ENCODE assay signal across 8 cellular contexts in the genomic region with DNA sequence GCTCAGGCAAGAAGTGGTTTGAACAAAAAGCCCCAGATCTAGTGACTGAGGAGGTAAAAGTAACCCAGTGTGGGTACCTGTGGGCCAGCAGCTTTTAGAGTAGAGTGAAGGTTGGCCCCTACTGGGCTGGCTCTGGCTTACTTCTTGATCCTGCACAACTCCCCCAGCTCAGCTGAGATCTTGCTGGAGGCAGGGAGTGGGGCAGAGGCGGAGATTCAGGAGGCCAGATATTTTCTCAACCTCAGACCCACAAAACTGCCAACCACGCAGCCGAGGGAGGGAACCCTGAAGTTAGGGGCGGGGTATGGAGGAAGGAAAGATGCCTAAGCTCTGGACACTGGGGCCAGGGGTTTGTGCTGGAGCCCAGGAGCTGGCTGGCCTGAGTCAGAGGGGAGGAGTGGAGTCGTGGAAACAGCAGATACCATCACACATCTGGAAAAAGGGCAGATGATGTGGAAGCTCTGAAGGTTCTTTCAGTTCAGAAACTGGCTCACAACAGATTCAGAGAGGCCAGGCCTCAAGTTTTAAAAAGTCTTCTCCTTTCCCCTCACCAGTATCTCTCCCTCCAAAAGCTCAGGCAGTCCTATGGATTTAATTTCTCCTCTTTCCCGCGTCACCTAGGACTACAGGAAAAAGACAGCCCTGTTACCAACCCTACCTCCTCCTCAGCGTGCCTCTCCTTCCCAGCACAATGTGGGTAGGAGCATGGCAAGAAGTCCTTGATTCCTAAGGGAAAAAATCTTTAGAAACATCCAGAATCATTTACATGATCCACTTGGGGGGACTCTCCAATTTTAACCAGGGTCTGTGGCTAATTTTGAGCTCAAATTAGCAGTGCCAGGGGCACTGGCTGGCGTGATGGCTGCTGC. TPM values are rescaled to one million over a fixed set of nuclear protein-coding genes. Genes with fewer than 3 reads are reported as not detected.
DNase-seq lines count a peak whose midpoint lies in the region; ATAC-seq and TF ChIP-seq lines count a peak whose summit lies in the region.
"Had no signal": no experiment of that assay in that cellular context is flagged by ENCODE, and none has a peak within 500 bp of the region (broad histone marks: within the 10 kb centered on the region; RNA-seq: fewer than 3 reads in every experiment).

No MANE protein-coding gene starts in this region.

- no peak for TF ChIP-seq CTCF in glutamatergic neuron (IDR thresholded peaks at IDR 0.05; ENCODE audit: partially characterized antibody, unreplicated experiment)

- peak overlapping the region; percentile 72 for H3K27ac Mint-ChIP-seq in T-helper 2 cell treated with Interferon-gamma antibody and Interleukin-4, amounts not matched to agents 5 μg/mL and 100 μg/mL, for 36 hours
- H3K27ac Mint-ChIP-seq in glutamatergic neuron (ENCODE audit: unreplicated experiment): peak overlapping the region; percentile 22
- peak overlapping the region; percentile 56 for H3K27ac Mint-ChIP-seq in stimulated activated memory B cell treated with anti-CD40 and anti-IgM and Interleukin-4, amounts not matched to agents 10 μg/mL and 1 μg/mL and 100 μg/mL, for 72 hours

- H3K4me3 Mint-ChIP-seq in T-helper 2 cell treated with Interferon-gamma antibody and Interleukin-4, amounts not matched to agents 5 μg/mL and 100 μg/mL, for 36 hours: no peak overlapping the region
- peak overlapping the region; percentile 59 for H3K4me3 Mint-ChIP-seq in glutamatergic neuron (ENCODE audit: unreplicated experiment)
- no peak overlapping the region for H3K4me3 Mint-ChIP-seq in stimulated activated memory B cell treated with anti-CD40 and anti-IgM and Interleukin-4, amounts not matched to agents 10 μg/mL and 1 μg/mL and 100 μg/mL, for 72 hours

- H3K36me3 Mint-ChIP-seq in T-helper 2 cell treated with Interferon-gamma antibody and Interleukin-4, amounts not matched to agents 5 μg/mL and 100 μg/mL, for 36 hours (ENCODE audit: low read depth): peaks cover 22% of the 10 kb centered on the region
- no peaks in the 10 kb centered on the region for H3K36me3 Mint-ChIP-seq in glutamatergic neuron (ENCODE audit: unreplicated experiment)
- H3K36me3 Mint-ChIP-seq in stimulated activated memory B cell treated with anti-CD40 and anti-IgM and Interleukin-4, amounts not matched to agents 10 μg/mL and 1 μg/mL and 100 μg/mL, for 72 hours: peaks cover 15% of the 10 kb centered on the region

- DNase-seq in H4 (ENCODE audit: low spot score) (peak; percentile 46), glutamatergic neuron (no peak), NCI-H748 treated with DMSO at 0.1 percent for 48 hours (lab: John Stamatoyannopoulos, UW) (no peak), DMS 273 (lab: John Stamatoyannopoulos, UW; ENCODE audit: unreplicated experiment) (no peak)
- no peak for DNase-seq in T-helper 2 cell treated with Interferon-gamma antibody and Interleukin-4, amounts not matched to agents 5 μg/mL and 100 μg/mL, for 36 hours (ENCODE audit: low spot score)
- DNase-seq: esophagus squamous epithelium had no signal

- no peaks in the 10 kb centered on the region for H3K27me3 Mint-ChIP-seq in T-helper 2 cell treated with Interferon-gamma antibody and Interleukin-4, amounts not matched to agents 5 μg/mL and 100 μg/mL, for 36 hours (ENCODE audit: low read depth)
- H3K27me3 Mint-ChIP-seq in glutamatergic neuron (ENCODE audit: unreplicated experiment): peaks cover 7% of the 10 kb centered on the region
- no peaks in the 10 kb centered on the region for H3K27me3 Mint-ChIP-seq in stimulated activated memory B cell treated with anti-CD40 and anti-IgM and Interleukin-4, amounts not matched to agents 10 μg/mL and 1 μg/mL and 100 μg/mL, for 72 hours

- H3K9me3 Mint-ChIP-seq in T-helper 2 cell treated with Interferon-gamma antibody and Interleukin-4, amounts not matched to agents 5 μg/mL and 100 μg/mL, for 36 hours: no peaks in the 10 kb centered on the region
- H3K9me3 Mint-ChIP-seq in glutamatergic neuron (ENCODE audit: unreplicated experiment): peaks cover 13% of the 10 kb centered on the region
- H3K9me3 Mint-ChIP-seq in stimulated activated memory B cell treated with anti-CD40 and anti-IgM and Interleukin-4, amounts not matched to agents 10 μg/mL and 1 μg/mL and 100 μg/mL, for 72 hours: no peaks in the 10 kb centered on the region

- no peak for ATAC-seq in stimulated activated memory B cell treated with anti-CD40 and anti-IgM and Interleukin-4, amounts not matched to agents 10 μg/mL and 1 μg/mL and 100 μg/mL, for 72 hours
- ATAC-seq in HG02610 (IDR thresholded peaks at IDR 0.05; ENCODE audit: unreplicated experiment): no peak

- peaks cover 34% of the 10 kb centered on the region for H3K4me1 Mint-ChIP-seq in T-helper 2 cell treated with Interferon-gamma antibody and Interleukin-4, amounts not matched to agents 5 μg/mL and 100 μg/mL, for 36 hours (ENCODE audit: low read depth)
- peaks cover 70% of the 10 kb centered on the region for H3K4me1 Mint-ChIP-seq in glutamatergic neuron (ENCODE audit: low read depth, unreplicated experiment)
- peaks cover 40% of the 10 kb centered on the region for H3K4me1 Mint-ChIP-seq in stimulated activated memory B cell treated with anti-CD40 and anti-IgM and Interleukin-4, amounts not matched to agents 10 μg/mL and 1 μg/mL and 100 μg/mL, for 72 hours

RNA-seq across cellular contexts. Expression of a gene that starts 48.1 kb away (rescaled TPM):
- 8.4 and 10.1 TPM in 2 replicates for total RNA-seq in H4 (2014; rRNA removed; shearing (Covaris generic))
- 465 TPM for total RNA-seq in glutamatergic neuron (ENCODE audit: unreplicated experiment)

Comparison
In these comparisons a context has a peak if more than half of its experiments do, and no peak if none do; other contexts are left out.
1. H3K27ac Mint-ChIP-seq: peak in every context shown above with its lines; median percentile 72 in T-helper 2 cell treated with Interferon-gamma antibody and Interleukin-4, amounts not matched to agents 5 μg/mL and 100 μg/mL, for 36 hours; 56 in stimulated activated memory B cell treated with anti-CD40 and anti-IgM and Interleukin-4, amounts not matched to agents 10 μg/mL and 1 μg/mL and 100 μg/mL, for 72 hours; 22 in glutamatergic neuron.
2. RNA of a gene that starts 48.1 kb away (total RNA-seq): 465 TPM in glutamatergic neuron (single experiment); 8.4 to 10.1 TPM in H4; every median in the first group is over 10 times any median in the second.